Comparison of ENCODE assay signal across 8 cellular contexts in genomic region chr22:25419247-25420113, GRCh38.
A peak's percentile ranks its signal among the peaks of the same experiment; 100 is the strongest.
DNase-seq lines count a peak whose midpoint lies in the region; ATAC-seq and TF ChIP-seq lines count a peak whose summit lies in the region.

No MANE protein-coding gene starts in this region.

- 60% methylated on average over 25 of the region's 25 CpGs for WGBS in smooth muscle cell (ENCODE audit: low lambda C conversion rate)

- H3K9ac ChIP-seq in smooth muscle cell (ENCODE audit: low read depth): no peak overlapping the region

- H3K9me3 ChIP-seq in smooth muscle cell (replicated peaks; ENCODE audit: low read depth): no peaks in the 10 kb centered on the region

- no peak overlapping the region for H3K27ac ChIP-seq in smooth muscle cell (ENCODE audit: low read depth)

- H3K79me2 ChIP-seq in smooth muscle cell (ENCODE audit: low read depth): no peaks in the 10 kb centered on the region

- H3K4me3 ChIP-seq in smooth muscle cell: peak overlapping the region; percentile 6

- no peaks in the 10 kb centered on the region for H3K36me3 ChIP-seq in smooth muscle cell (ENCODE audit: low read depth)

- H3K4me2 ChIP-seq in smooth muscle cell: no peak overlapping the region

- no peaks in the 10 kb centered on the region for H3F3A ChIP-seq in smooth muscle cell (ENCODE audit: low read depth)

- DNase-seq in NCI-H2081 (lab: John Stamatoyannopoulos, UW) (peak; percentile 29 to 64), NCI-H2081 treated with DMSO at 0.1 percent for 48 hours (lab: John Stamatoyannopoulos, UW) (no peak), SK-N-DZ (ENCODE audit: low spot score) (peak; percentile 85), left ventricle myocardium superior (no peak), smooth muscle cell (lab: John Stamatoyannopoulos, UW; ENCODE audit: unreplicated experiment) (no peak), HuH-7.5 (ENCODE audit: low spot score) (no peak)

- ATAC-seq in left ventricle myocardium superior (peak; percentile 56), GM19463 (IDR thresholded peaks at IDR 0.05; ENCODE audit: unreplicated experiment) (no peak), GM19452 (IDR thresholded peaks at IDR 0.05; ENCODE audit: unreplicated experiment) (no peak)

- intact Hi-C loops in left ventricle myocardium superior (cut with micrococcal nuclease): loop anchor here (10.0 kb wide), 1 partner anchor 55 kb away; no protein-coding TSS in a partner anchor

- H3K27me3 ChIP-seq in smooth muscle cell (ENCODE audit: low read depth): peaks cover 87% of the 10 kb centered on the region

- no peak for TF ChIP-seq CTCF in smooth muscle cell (IDR thresholded peaks at IDR 0.05; ENCODE audit: borderline replicate concordance, insufficient read depth, poor library complexity, severe bottlenecking)

- H2AFZ ChIP-seq in smooth muscle cell (ENCODE audit: low read depth): no peak overlapping the region

- H4K20me1 ChIP-seq in smooth muscle cell (ENCODE audit: low read depth): no peaks in the 10 kb centered on the region

- no peaks in the 10 kb centered on the region for H3K4me1 ChIP-seq in smooth muscle cell (ENCODE audit: low read depth)

Comparison
In these comparisons a context has a peak if more than half of its experiments do, and no peak if none do; other contexts are left out.
1. DNase-seq: peak in NCI-H2081 (2 of 2) and SK-N-DZ (single experiment); none in NCI-H2081 treated with DMSO at 0.1 percent for 48 hours (single experiment), left ventricle myocardium superior (single experiment), smooth muscle cell (single experiment) and HuH-7.5 (single experiment).